In genomic region chr6:165959627-165960026, GRCh38 we compare ENCODE assay signal across 22 cellular contexts.
DNase-seq lines count a peak whose midpoint lies in the region; ATAC-seq and TF ChIP-seq lines count a peak whose summit lies in the region.
"Had no signal": no experiment of that assay in that cellular context is flagged by ENCODE, and none has a peak within 500 bp of the region (broad histone marks: within the 10 kb centered on the region; RNA-seq: fewer than 3 reads in every experiment).

No MANE protein-coding gene starts in this region.

- H3K9me3 Mint-ChIP-seq in stimulated activated naive CD8-positive, alpha-beta T cell treated with anti-CD3 and anti-CD28 coated beads, Interleukin-15, amount 100 ng/mL, for 72 hours = no peaks in the 10 kb centered on the region
- H3K9me3 Mint-ChIP-seq: CD4-positive, alpha-beta T cell; CD8-positive, alpha-beta T cell had no signal

- H3K4me1 Mint-ChIP-seq in stimulated activated naive CD8-positive, alpha-beta T cell treated with anti-CD3 and anti-CD28 coated beads, Interleukin-15, amount 100 ng/mL, for 72 hours = no peaks in the 10 kb centered on the region
- H3K4me1 Mint-ChIP-seq: B cell had no signal

- no peak for TF ChIP-seq CTCF in HEK293 (tag by site-specific recombination; IDR thresholded peaks at IDR 0.05)

- no peaks in the 10 kb centered on the region for H3K9me3 ChIP-seq in HEK293 (ENCODE audit: control insufficient read depth, insufficient read depth, low read depth, low read length)
- H3K9me3 ChIP-seq: Caco-2 had no signal

- no peak overlapping the region for H3K4me3 Mint-ChIP-seq in stimulated activated naive CD8-positive, alpha-beta T cell treated with anti-CD3 and anti-CD28 coated beads, Interleukin-15, amount 100 ng/mL, for 72 hours
- H3K4me3 Mint-ChIP-seq: B cell; CD4-positive, alpha-beta T cell; CD8-positive, alpha-beta T cell had no signal

- no peaks in the 10 kb centered on the region for H3K36me3 ChIP-seq in HEK293 (ENCODE audit: control insufficient read depth in 2 of 2, insufficient read depth in 1 of 2, low read length in 2 of 2)
- H3K36me3 ChIP-seq: BLaER1 treated with 17β-estradiol and CSF1 and Interleukin-3, amounts not matched to agents 10 nM and 100 nM had no signal

- no peak overlapping the region for H3K27ac Mint-ChIP-seq in stimulated activated naive CD8-positive, alpha-beta T cell treated with anti-CD3 and anti-CD28 coated beads, Interleukin-15, amount 100 ng/mL, for 72 hours
- H3K27ac Mint-ChIP-seq: B cell; CD4-positive, alpha-beta T cell; CD8-positive, alpha-beta T cell had no signal

- DNase-seq in islet precursor cell = peak; percentile 32
- no peak for DNase-seq in stimulated activated naive CD8-positive, alpha-beta T cell treated with anti-CD3 and anti-CD28 coated beads, Interleukin-15, amount 100 ng/mL, for 72 hours
- no peak for DNase-seq in D341Med (ENCODE audit: low spot score)
- DNase-seq: 8988T; AML-193; Caco-2; Calu3; CD4-positive, alpha-beta T cell; CD8-positive, alpha-beta T cell; DMS 273 treated with DMSO at 0.1 percent for 48 hours; DMS153; DMS53; DMS79; DND-41; EL; GDM1 had no signal

- no peak overlapping the region for H3K27ac ChIP-seq in HEK293 (ENCODE audit: extremely low read depth, low read depth, low read length)
- H3K27ac ChIP-seq: BLaER1 treated with 17β-estradiol and CSF1 and Interleukin-3, amounts not matched to agents 10 nM and 100 nM; C4-2B had no signal

- no peaks in the 10 kb centered on the region for H3K4me1 ChIP-seq in HEK293 (ENCODE audit: control insufficient read depth, insufficient read depth, low read length)
- H3K4me1 ChIP-seq: BLaER1 treated with 17β-estradiol and CSF1 and Interleukin-3, amounts not matched to agents 10 nM and 100 nM; Caco-2 had no signal

- peaks cover 19% of the 10 kb centered on the region for H3K27me3 Mint-ChIP-seq in stimulated activated naive CD8-positive, alpha-beta T cell treated with anti-CD3 and anti-CD28 coated beads, Interleukin-15, amount 100 ng/mL, for 72 hours

- no peak overlapping the region for H3K4me3 ChIP-seq in HEK293 (ENCODE audit: low read depth, low read length)
- H3K4me3 ChIP-seq: BLaER1 treated with 17β-estradiol and CSF1 and Interleukin-3, amounts not matched to agents 10 nM and 100 nM; GM12878 had no signal

- POLR2A ChIA-PET in HEK293 (lab: Yijun Ruan, JAX) = no interaction called here

- ATAC-seq in stimulated activated naive CD8-positive, alpha-beta T cell treated with anti-CD3 and anti-CD28 coated beads, Interleukin-15, amount 100 ng/mL, for 72 hours = no peak
- ATAC-seq in HG03095 (IDR thresholded peaks at IDR 0.05; ENCODE audit: unreplicated experiment) = no peak
- ATAC-seq: CD8-positive, alpha-beta T cell; GM12878 had no signal

- CTCF ChIA-PET in HEK293 (lab: Yijun Ruan, JAX) = interaction anchor here (0.6 to 1.2 kb wide), 3 partner anchors 69 to 503 kb away, joined by 3 to 5 read pairs (median 3); no protein-coding TSS in a partner anchor

TF ChIP-seq in HEK293, 187 proteins besides CTCF, POLR2A, EP300 and RAD21:
- TF ChIP-seq ZNF513 (tag by site-specific recombination; IDR thresholded peaks at IDR 0.05) = no peak
- peak; percentile 87 for TF ChIP-seq ZIC2 (tag by site-specific recombination; IDR thresholded peaks at IDR 0.05)
